13 cellular contexts compared by ENCODE assay signal in the genomic region with DNA sequence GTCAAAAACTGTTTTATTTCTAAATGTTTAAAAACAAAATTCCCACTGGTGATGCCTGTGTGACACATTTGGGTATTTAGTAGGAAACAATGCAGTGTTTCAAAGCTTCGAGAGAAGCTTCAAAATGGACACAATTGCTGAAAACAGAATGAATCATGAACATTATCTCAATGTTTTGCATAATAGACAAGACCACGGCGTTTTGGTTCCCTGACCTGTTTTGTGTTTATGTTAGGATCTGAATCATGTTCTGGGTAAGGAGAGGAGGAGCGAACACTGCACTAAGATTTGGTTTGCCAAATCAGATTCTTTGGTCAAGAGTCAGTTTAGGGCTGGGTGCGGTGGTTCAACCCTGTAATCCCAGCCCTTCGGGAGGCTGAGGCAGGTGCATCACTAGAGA. TPM values are rescaled to one million over a fixed set of nuclear protein-coding genes. Genes with fewer than 3 reads are reported as not detected.
DNase-seq lines count a peak whose midpoint lies in the region; ATAC-seq and TF ChIP-seq lines count a peak whose summit lies in the region.
"Had no signal": no experiment of that assay in that cellular context is flagged by ENCODE, and none has a peak within 500 bp of the region (broad histone marks: within the 10 kb centered on the region; RNA-seq: fewer than 3 reads in every experiment).

No MANE protein-coding gene starts in this region.

- no peaks in the 10 kb centered on the region for H3K9me2 ChIP-seq in GM23338 (ENCODE audit: insufficient read depth)

- H3K79me2 ChIP-seq in ACC112 (ENCODE audit: control insufficient read depth, insufficient read depth, low read length, unreplicated experiment) (no peaks in the 10 kb centered on the region), GM23338 (replicated peaks; ENCODE audit: insufficient read depth) (no peaks in the 10 kb centered on the region)

- no peaks in the 10 kb centered on the region for H4K20me1 ChIP-seq in GM23338 (replicated peaks; ENCODE audit: insufficient read depth)

- H3K4me1 Mint-ChIP-seq in GM23338 = peaks cover 3% of the 10 kb centered on the region; the same call in 2 of the 3 replicates

- H3K36me3 ChIP-seq in ACC112 (ENCODE audit: insufficient read depth, low read length) (peaks cover 4% of the 10 kb centered on the region; the same call in 1 of the 2 replicates), GM23338 (ENCODE audit: insufficient read depth) (no peaks in the 10 kb centered on the region)

- H3K4me1 ChIP-seq in ACC112 (ENCODE audit: control insufficient read depth, insufficient read depth, low read length, unreplicated experiment) = peaks cover 8% of the 10 kb centered on the region
- no peaks in the 10 kb centered on the region for H3K4me1 ChIP-seq in GM23338 (ENCODE audit: insufficient read depth)
- H3K4me1 ChIP-seq: A549, body of pancreas had no signal

- no peak for TF ChIP-seq CTCF in choroid plexus epithelial cell (conservative IDR thresholded peaks at IDR 0.05; ENCODE audit: low read depth, low read length)
- TF ChIP-seq CTCF in GM23338 (conservative IDR thresholded peaks at IDR 0.05; ENCODE audit: low read depth in 2 of 2) = no peak

- H3K4me3 Mint-ChIP-seq in GM23338 = no peak overlapping the region

- DNase-seq in LHCN-M2 (ENCODE audit: low read depth) = peak; percentile 68
- DNase-seq in choroid plexus epithelial cell (ENCODE audit: low read depth) = peak; percentile 77
- DNase-seq in Kasumi-1 (lab: John Stamatoyannopoulos, UW) = no peak
- DNase-seq in SW480 (ENCODE audit: low spot score) = no peak
- no peak for DNase-seq in GM23338 (ENCODE audit: low spot score)
- DNase-seq: activated effector memory CD4-positive, alpha-beta T cell treated with Interleukin-2 at 50 U/mL for 16 hours; body of pancreas; NCI-H2171 had no signal

- H3K36me3 Mint-ChIP-seq in GM23338 (ENCODE audit: low read depth) = no peaks in the 10 kb centered on the region

- H3F3A ChIP-seq in GM23338 (replicated peaks; ENCODE audit: low read depth) = no peaks in the 10 kb centered on the region

- H3K27ac Mint-ChIP-seq in GM23338 = no peak overlapping the region

- no peak overlapping the region for H3K4me3 ChIP-seq in ACC112 (ENCODE audit: low read depth, low read length)
- H3K4me3 ChIP-seq in choroid plexus epithelial cell (ENCODE audit: low read depth, low read length) = no peak overlapping the region
- no peak overlapping the region for H3K4me3 ChIP-seq in GM23338
- H3K4me3 ChIP-seq: A549, body of pancreas, skin epidermis had no signal

- no peaks in the 10 kb centered on the region for H3K27me3 ChIP-seq in ACC112 (ENCODE audit: insufficient read depth, low read length)
- H3K27me3 ChIP-seq in layer of hippocampus (ENCODE audit: control insufficient read depth, insufficient read depth, low read length) = no peaks in the 10 kb centered on the region
- no peaks in the 10 kb centered on the region for H3K27me3 ChIP-seq in GM23338 (ENCODE audit: insufficient read depth)
- H3K27me3 ChIP-seq: body of pancreas had no signal

- no peak overlapping the region for H3K4me2 ChIP-seq in GM23338
- H3K4me2 ChIP-seq: A549 had no signal

- H2AFZ ChIP-seq in ACC112 (ENCODE audit: low read length, unreplicated experiment) = no peak overlapping the region
- H2AFZ ChIP-seq in GM23338 = no peak overlapping the region

- H3K27ac ChIP-seq in ACC112 (ENCODE audit: low read depth, low read length) (peak overlapping the region; percentile 73), layer of hippocampus (ENCODE audit: low read depth, low read length) (peak overlapping the region; percentile 39), GM23338 (ENCODE audit: low read depth) (no peak overlapping the region)
- H3K27ac ChIP-seq: A549, body of pancreas, skin epidermis had no signal

- ATAC-seq in HG02623 (IDR thresholded peaks at IDR 0.05; ENCODE audit: unreplicated experiment) (no peak), GM23338 (no peak)
- ATAC-seq: A549, body of pancreas had no signal

- peaks cover 2% of the 10 kb centered on the region for H3K27me3 Mint-ChIP-seq in GM23338 (ENCODE audit: insufficient read depth, low read depth, poor library complexity)

- H3K9me3 Mint-ChIP-seq in GM23338 = no peaks in the 10 kb centered on the region

TF ChIP-seq in GM23338, 12 proteins besides CTCF, POLR2A, EP300 and RAD21 (continues in another document):
- TF ChIP-seq POLR2AphosphoS5 (IDR thresholded peaks at IDR 0.05; ENCODE audit: low read depth) (no peak), ZNF114 (CRISPR knock-in tag; IDR thresholded peaks at IDR 0.05) (no peak), CREB1 (CRISPR knock-in tag; IDR thresholded peaks at IDR 0.05; ENCODE audit: low read depth) (no peak), EZH2 (IDR thresholded peaks at IDR 0.05; ENCODE audit: low read depth, unreplicated experiment) (no peak)
- TF ChIP-seq, protein P1, sequence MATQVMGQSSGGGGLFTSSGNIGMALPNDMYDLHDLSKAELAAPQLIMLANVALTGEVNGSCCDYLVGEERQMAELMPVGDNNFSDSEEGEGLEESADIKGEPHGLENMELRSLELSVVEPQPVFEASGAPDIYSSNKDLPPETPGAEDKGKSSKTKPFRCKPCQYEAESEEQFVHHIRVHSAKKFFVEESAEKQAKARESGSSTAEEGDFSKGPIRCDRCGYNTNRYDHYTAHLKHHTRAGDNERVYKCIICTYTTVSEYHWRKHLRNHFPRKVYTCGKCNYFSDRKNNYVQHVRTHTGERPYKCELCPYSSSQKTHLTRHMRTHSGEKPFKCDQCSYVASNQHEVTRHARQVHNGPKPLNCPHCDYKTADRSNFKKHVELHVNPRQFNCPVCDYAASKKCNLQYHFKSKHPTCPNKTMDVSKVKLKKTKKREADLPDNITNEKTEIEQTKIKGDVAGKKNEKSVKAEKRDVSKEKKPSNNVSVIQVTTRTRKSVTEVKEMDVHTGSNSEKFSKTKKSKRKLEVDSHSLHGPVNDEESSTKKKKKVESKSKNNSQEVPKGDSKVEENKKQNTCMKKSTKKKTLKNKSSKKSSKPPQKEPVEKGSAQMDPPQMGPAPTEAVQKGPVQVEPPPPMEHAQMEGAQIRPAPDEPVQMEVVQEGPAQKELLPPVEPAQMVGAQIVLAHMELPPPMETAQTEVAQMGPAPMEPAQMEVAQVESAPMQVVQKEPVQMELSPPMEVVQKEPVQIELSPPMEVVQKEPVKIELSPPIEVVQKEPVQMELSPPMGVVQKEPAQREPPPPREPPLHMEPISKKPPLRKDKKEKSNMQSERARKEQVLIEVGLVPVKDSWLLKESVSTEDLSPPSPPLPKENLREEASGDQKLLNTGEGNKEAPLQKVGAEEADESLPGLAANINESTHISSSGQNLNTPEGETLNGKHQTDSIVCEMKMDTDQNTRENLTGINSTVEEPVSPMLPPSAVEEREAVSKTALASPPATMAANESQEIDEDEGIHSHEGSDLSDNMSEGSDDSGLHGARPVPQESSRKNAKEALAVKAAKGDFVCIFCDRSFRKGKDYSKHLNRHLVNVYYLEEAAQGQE (IDR thresholded peaks at IDR 0.05; ENCODE audit: unreplicated experiment) = no peak
- TF ChIP-seq, protein P2, sequence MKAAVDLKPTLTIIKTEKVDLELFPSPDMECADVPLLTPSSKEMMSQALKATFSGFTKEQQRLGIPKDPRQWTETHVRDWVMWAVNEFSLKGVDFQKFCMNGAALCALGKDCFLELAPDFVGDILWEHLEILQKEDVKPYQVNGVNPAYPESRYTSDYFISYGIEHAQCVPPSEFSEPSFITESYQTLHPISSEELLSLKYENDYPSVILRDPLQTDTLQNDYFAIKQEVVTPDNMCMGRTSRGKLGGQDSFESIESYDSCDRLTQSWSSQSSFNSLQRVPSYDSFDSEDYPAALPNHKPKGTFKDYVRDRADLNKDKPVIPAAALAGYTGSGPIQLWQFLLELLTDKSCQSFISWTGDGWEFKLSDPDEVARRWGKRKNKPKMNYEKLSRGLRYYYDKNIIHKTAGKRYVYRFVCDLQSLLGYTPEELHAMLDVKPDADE (IDR thresholded peaks at IDR 0.05) = no peak

RNA-seq across cellular contexts. Expression of a gene that starts 42.2 kb away (rescaled TPM):
- 18.0 and 18.7 TPM in 2 replicates for total RNA-seq in LHCN-M2 (2014; rRNA removed)
- 5.1 TPM for polyA plus RNA-seq in LHCN-M2 (2012)
- 7.7 and 8.2 TPM in 2 replicates for total RNA-seq in GM23338 (2014; rRNA removed; shearing (Covaris generic))
- polyA plus RNA-seq in GM23338 (2016; fragmentation: Nextera tagmentation; extraction: Ambion mirVana) = 5.8 and 8.7 TPM in 2 replicates

Comparison
In these comparisons a context has a peak if more than half of its experiments do, and no peak if none do; other contexts are left out.
1. DNase-seq: peak in LHCN-M2 (single experiment) and choroid plexus epithelial cell (single experiment); none in Kasumi-1 (0 of 2), SW480 (single experiment) and GM23338 (single experiment).